In genomic region chr12:26512213-26512612, GRCh38 we compare ENCODE assay signal across 18 cellular contexts.
DNase-seq lines count a peak whose midpoint lies in the region; ATAC-seq, FAIRE-seq and TF ChIP-seq lines count a peak whose summit lies in the region.
"Had no signal": no experiment of that assay in that cellular context is flagged by ENCODE, and none has a peak within 500 bp of the region (broad histone marks: within the 10 kb centered on the region; RNA-seq: fewer than 3 reads in every experiment).

No MANE protein-coding gene starts in this region.

- H3K4me2 ChIP-seq in H1 (ENCODE audit: insufficient read depth in 1 of 2, low read depth in 2 of 2, low read length in 2 of 2): peak overlapping the region; percentile 26 to 37; a peak in 2 of 4 replicates

- POLR2A ChIA-PET in H1 (lab: Charles Lee; ENCODE audit: partially characterized antibody): interaction anchor here (1.3 kb wide), 1 partner anchor 13 kb away, joined by 5 read pairs; no protein-coding TSS in a partner anchor

- H2AFZ ChIP-seq in H1 (ENCODE audit: low read length): no peak overlapping the region

- H3K14ac ChIP-seq in H1 (ENCODE audit: insufficient read length): no peak overlapping the region

- H3K23me2 ChIP-seq in H1 (ENCODE audit: low read depth, low read length): no peaks in the 10 kb centered on the region; the same call in 1 of the 2 replicates

- TF ChIP-seq POLR2A in H1 (IDR thresholded peaks at IDR 0.05; ENCODE audit: control extremely low read depth in 1 of 2, low read depth in 2 of 2, low read length in 2 of 2): no peak

- no peak for TF ChIP-seq RAD21 in H1 (IDR thresholded peaks at IDR 0.05 in 1 of 2, conservative IDR thresholded peaks at IDR 0.05 in 1 of 2; ENCODE audit: low read depth in 2 of 2, low read length in 2 of 2)

- peaks cover 2 to 20% (median 11%) of the 10 kb centered on the region in 4 experiments; a peak in 6 of 7 replicates for H3K4me1 ChIP-seq in H1 (replicated peaks in 1 of 4; ENCODE audit: control insufficient read depth in 3 of 4, insufficient read depth in 4 of 4, low read length in 3 of 4)
- H3K4me1 ChIP-seq in iPS-20b (ENCODE audit: insufficient read depth, low read length): peaks cover 35% of the 10 kb centered on the region

- no peak overlapping the region for H3K18ac ChIP-seq in H1 (ENCODE audit: extremely low read depth, low read length)

- no peak for FAIRE-seq in H1 (lab: Jason Lieb, UNC)
- FAIRE-seq: GM18507, HepG2, HTR-8/SVneo had no signal

- H3K27ac ChIP-seq in H1 (ENCODE audit: low read depth, low read length) (no peak overlapping the region), iPS-20b (ENCODE audit: low read length) (peak overlapping the region; percentile 59)
- H3K27ac ChIP-seq: 22Rv1 had no signal

- H2BK20ac ChIP-seq in H1 (ENCODE audit: low read length): no peak overlapping the region

- H3K79me2 ChIP-seq in H1 (ENCODE audit: control insufficient read depth in 1 of 2, insufficient read depth in 2 of 2, low read length in 2 of 2): no peaks in the 10 kb centered on the region

- ATAC-seq in HG02938 (IDR thresholded peaks at IDR 0.05; ENCODE audit: unreplicated experiment): no peak
- ATAC-seq: CD8-positive, alpha-beta T cell; HepG2 had no signal

- H3K9ac ChIP-seq in H1 (replicated peaks in 1 of 4; ENCODE audit: extremely low read depth in 1 of 4, low read depth in 3 of 4, low read length in 3 of 4): no peak overlapping the region
- peak overlapping the region; percentile 37; the same call in 1 of the 2 replicates for H3K9ac ChIP-seq in iPS-20b (ENCODE audit: low read depth, low read length)

- H3K27me3 ChIP-seq in H1 (replicated peaks in 1 of 4; ENCODE audit: control insufficient read depth in 3 of 4, extremely low read depth in 1 of 4, insufficient read depth in 3 of 4, low read length in 3 of 4): no peaks in the 10 kb centered on the region
- H3K27me3 ChIP-seq in iPS-20b (ENCODE audit: insufficient read depth, low read length): no peaks in the 10 kb centered on the region

- no peak overlapping the region for H3K23ac ChIP-seq in H1 (ENCODE audit: insufficient read length)

- no peak overlapping the region for H3K4ac ChIP-seq in H1 (replicated peaks; ENCODE audit: insufficient read length, low read depth, low read length)

- peak overlapping the region; percentile 98; the same call in 1 of the 2 replicates for H2BK12ac ChIP-seq in H1 (ENCODE audit: low read depth, low read length)

- peak overlapping the region; percentile 79 for H2BK5ac ChIP-seq in H1 (ENCODE audit: low read depth, low read length)

- no peak for TF ChIP-seq EP300 in H1 (IDR thresholded peaks at IDR 0.05; ENCODE audit: borderline replicate concordance in 1 of 2, low read depth in 2 of 2, low read length in 2 of 2)

- no peaks in the 10 kb centered on the region for H3K9me3 ChIP-seq in H1 (ENCODE audit: insufficient read depth in 2 of 2, low read depth in 1 of 2, low read length in 1 of 2)
- no peaks in the 10 kb centered on the region for H3K9me3 ChIP-seq in iPS-20b (ENCODE audit: insufficient read depth, low read depth, low read length)

- H2AK5ac ChIP-seq in H1 (ENCODE audit: low read depth, low read length): no peak overlapping the region; the same call in 1 of the 2 replicates

- DNase-seq in NCI-H146 (lab: John Stamatoyannopoulos, UW) (peak; percentile 12), NCI-H146 treated with DMSO at 0.1 percent for 48 hours (lab: John Stamatoyannopoulos, UW; ENCODE audit: unreplicated experiment) (no peak), H1 (ENCODE audit: low read depth in 1 of 2, low spot score in 2 of 2) (no peak), DMS114 treated with DMSO at 0.1 percent for 48 hours (lab: John Stamatoyannopoulos, UW; ENCODE audit: unreplicated experiment) (no peak)
- no peak for DNase-seq in central memory CD4-positive, alpha-beta T cell
- DNase-seq: CD8-positive, alpha-beta T cell; COR-L47; DMS53; GF-D8; GOT3; HCEC 1CT; HFFc6 had no signal

- no peak overlapping the region for H2BK15ac ChIP-seq in H1 (ENCODE audit: low read length)

- TF ChIP-seq CTCF in H1 (IDR thresholded peaks at IDR 0.05; ENCODE audit: control extremely low read depth in 1 of 3, insufficient read depth in 1 of 3, low read depth in 1 of 3, low read length in 3 of 3): no peak

- H3K36me3 ChIP-seq in H1 (ENCODE audit: control insufficient read depth in 2 of 4, insufficient read depth in 4 of 4, low read length in 3 of 4): no peaks in the 10 kb centered on the region
- H3K36me3 ChIP-seq in iPS-20b (ENCODE audit: insufficient read depth, low read depth, low read length): no peaks in the 10 kb centered on the region

- no peaks in the 10 kb centered on the region for H4K20me1 ChIP-seq in H1 (replicated peaks in 1 of 2; ENCODE audit: control insufficient read depth in 1 of 2, insufficient read depth in 2 of 2, low read length in 2 of 2)

- H3K79me1 ChIP-seq in H1 (ENCODE audit: low read depth, low read length): no peaks in the 10 kb centered on the region

- H4K5ac ChIP-seq in H1 (ENCODE audit: insufficient read length, low read depth, low read length): no peak overlapping the region

- H2BK120ac ChIP-seq in H1 (replicated peaks; ENCODE audit: low read depth, low read length): no peak overlapping the region

- H3K4me3 ChIP-seq in H1 (ENCODE audit: extremely low read depth in 1 of 4, insufficient read depth in 2 of 4, low read depth in 3 of 4, low read length in 4 of 4): no peak overlapping the region
- H3K4me3 ChIP-seq in iPS-20b (ENCODE audit: low read length): no peak overlapping the region; the same call in 1 of the 2 replicates

- H3K56ac ChIP-seq in H1 (replicated peaks; ENCODE audit: insufficient read length, low read depth, low read length): no peak overlapping the region

- H4K91ac ChIP-seq in H1 (replicated peaks; ENCODE audit: insufficient read length, low read length): no peak overlapping the region

- CTCF ChIA-PET in H1 (lab: Charles Lee; ENCODE audit: partially characterized antibody): interaction anchor here (1.1 to 2.7 kb wide), 3 partner anchors 13 to 34 kb away, joined by 3 to 10 read pairs (median 3); no protein-coding TSS in a partner anchor

- WGBS in H1 (ENCODE audit: extremely low coverage in 1 of 2, insufficient coverage in 1 of 2, insufficient read length in 1 of 2, insufficient replicate concordance in 2 of 2, low coverage in 1 of 2, low lambda C conversion rate in 2 of 2, missing lambda C conversion rate in 1 of 2), 2 experiments: 53% methylated on average over 3 of the region's 3 CpGs; no CpG with 5 or more reads in 1 of the 2 experiments

- H4K8ac ChIP-seq in H1 (ENCODE audit: extremely low read depth, insufficient read depth, low read length): no peak overlapping the region

TF ChIP-seq in H1, 55 proteins besides CTCF, POLR2A, EP300 and RAD21:
- TF ChIP-seq ATF2 (IDR thresholded peaks at IDR 0.05; ENCODE audit: low read length) (no peak), SUZ12 (IDR thresholded peaks at IDR 0.05; ENCODE audit: low read length) (no peak), SP1 (IDR thresholded peaks at IDR 0.05; ENCODE audit: low read depth, low read length) (no peak), SRF (IDR thresholded peaks at IDR 0.05; ENCODE audit: low read depth, low read length) (no peak), EZH2 (IDR thresholded peaks at IDR 0.05; ENCODE audit: low read depth, low read length, severe bottlenecking) (no peak), PHF8 (conservative IDR thresholded peaks at IDR 0.05; ENCODE audit: low read depth, low read length) (no peak), EGR1 (IDR thresholded peaks at IDR 0.05; ENCODE audit: borderline replicate concordance, low read depth, low read length) (no peak), HDAC2 (IDR thresholded peaks at IDR 0.05; ENCODE audit: borderline replicate concordance in 1 of 2, low read depth in 2 of 2, low read length in 2 of 2) (no peak), USF2 (IDR thresholded peaks at IDR 0.05; ENCODE audit: low read length) (no peak)
